In genomic region chr1:160004427-160004826, GRCh38 we compare ENCODE assay signal across 30 cellular contexts. TPM values are rescaled to one million over a fixed set of nuclear protein-coding genes. Genes with fewer than 3 reads are reported as not detected.
"Had no signal": no experiment of that assay in that cellular context is flagged by ENCODE, and none has a peak within 500 bp of the region (broad histone marks: within the 10 kb centered on the region; RNA-seq: fewer than 3 reads in every experiment).

No MANE protein-coding gene starts in this region.

- H3K4me3 ChIP-seq: K562, Peyer's patch had no signal

- H3K4me1 Mint-ChIP-seq: activated CD4-positive, alpha-beta T cell treated with anti-CD3 and anti-CD28 coated beads, Interleukin-2, amount 10 ng/mL, durations not matched to agents 7 days and 5 days; activated naive CD4-positive, alpha-beta T cell treated with anti-CD3 and anti-CD28 coated beads, Interleukin-2, amount 10 ng/mL, durations not matched to agents 7 days and 5 days; activated naive CD8-positive, alpha-beta T cell treated with anti-CD3 and anti-CD28 coated beads, Interleukin-2, amount 50 U/mL, for 24 hours; brain had no signal

- H3K36me3 Mint-ChIP-seq: activated naive CD4-positive, alpha-beta T cell treated with anti-CD3 and anti-CD28 coated beads, Interleukin-2, amount 10 ng/mL, durations not matched to agents 7 days and 5 days; activated naive CD8-positive, alpha-beta T cell; brain had no signal

- H3K27ac Mint-ChIP-seq: activated CD4-positive, alpha-beta T cell treated with anti-CD3 and anti-CD28 coated beads, Interleukin-2, amount 10 ng/mL, durations not matched to agents 7 days and 5 days; activated CD8-positive, alpha-beta T cell treated with anti-CD3 and anti-CD28 coated beads, Interleukin-2, amount 10 ng/mL, durations not matched to agents 7 days and 5 days; activated naive CD4-positive, alpha-beta T cell treated with anti-CD3 and anti-CD28 coated beads, Interleukin-2, amount 10 ng/mL, durations not matched to agents 7 days and 5 days; activated naive CD8-positive, alpha-beta T cell; activated naive CD8-positive, alpha-beta T cell treated with anti-CD3 and anti-CD28 coated beads, Interleukin-2, amount 50 U/mL, for 24 hours; T-helper 2 cell treated with Interferon-gamma antibody and Interleukin-4, amounts not matched to agents 5 μg/mL and 100 μg/mL, for 36 hours had no signal

- H3K4me3 Mint-ChIP-seq: activated CD4-positive, alpha-beta T cell treated with anti-CD3 and anti-CD28 coated beads, Interleukin-2, amount 10 ng/mL, durations not matched to agents 7 days and 5 days; activated CD8-positive, alpha-beta T cell treated with anti-CD3 and anti-CD28 coated beads, Interleukin-2, amount 10 ng/mL, durations not matched to agents 7 days and 5 days; activated naive CD4-positive, alpha-beta T cell treated with anti-CD3 and anti-CD28 coated beads, Interleukin-2, amount 10 ng/mL, durations not matched to agents 7 days and 5 days; activated naive CD8-positive, alpha-beta T cell; activated naive CD8-positive, alpha-beta T cell treated with anti-CD3 and anti-CD28 coated beads, Interleukin-2, amount 50 U/mL, for 24 hours; activated T-cell treated with anti-CD3 and anti-CD28 coated beads, Interleukin-2, amount 50 U/mL, for 4 hours; activated T-helper 1 cell treated with anti-CD3 and anti-CD28 coated beads, Interleukin-12 subunit alpha, Interleukin-12 subunit beta, Interleukin-2, Interleukin-4 antibody, amounts not matched to agents 30 ng/mL and 10 ng/mL and 1 ng/mL, durations not matched to agents 14 hours and 24 hours and 36 hours; brain; T-helper 2 cell treated with Interferon-gamma antibody and Interleukin-4, amounts not matched to agents 5 μg/mL and 100 μg/mL, for 36 hours had no signal

- FAIRE-seq: K562, TTC549 had no signal

- ATAC-seq: activated CD8-positive, alpha-beta T cell treated with anti-CD3 and anti-CD28 coated beads, Interleukin-2, amount 10 ng/mL, durations not matched to agents 7 days and 5 days; activated naive CD8-positive, alpha-beta T cell treated with anti-CD3 and anti-CD28 coated beads, Interleukin-2, amount 50 U/mL, for 24 hours; activated T-cell treated with anti-CD3 and anti-CD28 coated beads, Interleukin-2, amount 50 U/mL, for 4 hours; K562; PC-3 had no signal

- DNase-seq: activated CD4-positive, alpha-beta T cell treated with anti-CD3 and anti-CD28 coated beads, Interleukin-2, amount 10 ng/mL, durations not matched to agents 7 days and 5 days; activated CD4-positive, alpha-beta T cell treated with anti-CD3 and anti-CD28 coated beads, Interleukin-2, amount 50 U/mL, for 48 hours; activated effector memory CD4-positive, alpha-beta T cell treated with Interleukin-2 at 50 U/mL for 16 hours; activated naive CD4-positive, alpha-beta T cell treated with anti-CD3 and anti-CD28 coated beads, Interleukin-2, amount 10 ng/mL, durations not matched to agents 7 days and 5 days; activated naive CD8-positive, alpha-beta T cell treated with anti-CD3 and anti-CD28 coated beads, Interleukin-2, amount 50 U/mL, for 24 hours; activated T-cell treated with anti-CD3 and anti-CD28 coated beads, Interleukin-2, amount 50 U/mL, for 4 hours; anterior cingulate cortex; central memory CD4-positive, alpha-beta T cell; NCI-H1048; NCI-H1105 treated with DMSO at 0.1 percent for 48 hours; NCI-H1436 treated with DMSO at 0.1 percent for 48 hours; NCI-H1694 treated with DMSO at 0.1 percent for 48 hours; NCI-H2029; NCI-H524 treated with DMSO at 0.1 percent for 48 hours; NK-92 treated with Interleukin-12 subunit alpha and Interleukin-12 subunit beta, amount 100 ng/mL, for 24 hours; PC-3; Right ventricle myocardium superior; RPMI8226; SW 1271 had no signal

- H3K9me3 ChIP-seq: Peyer's patch had no signal

- H3K36me3 ChIP-seq: Peyer's patch had no signal

- H3K9me3 Mint-ChIP-seq: activated CD4-positive, alpha-beta T cell treated with anti-CD3 and anti-CD28 coated beads, Interleukin-2, amount 10 ng/mL, durations not matched to agents 7 days and 5 days; activated naive CD4-positive, alpha-beta T cell treated with anti-CD3 and anti-CD28 coated beads, Interleukin-2, amount 10 ng/mL, durations not matched to agents 7 days and 5 days; activated naive CD8-positive, alpha-beta T cell treated with anti-CD3 and anti-CD28 coated beads, Interleukin-2, amount 50 U/mL, for 24 hours; activated T-cell treated with anti-CD3 and anti-CD28 coated beads, Interleukin-2, amount 50 U/mL, for 4 hours; activated T-helper 1 cell treated with anti-CD3 and anti-CD28 coated beads, Interleukin-12 subunit alpha, Interleukin-12 subunit beta, Interleukin-2, Interleukin-4 antibody, amounts not matched to agents 30 ng/mL and 10 ng/mL and 1 ng/mL, durations not matched to agents 14 hours and 24 hours and 36 hours; brain; T-helper 2 cell treated with Interferon-gamma antibody and Interleukin-4, amounts not matched to agents 5 μg/mL and 100 μg/mL, for 36 hours had no signal

RNA-seq across cellular contexts. Expression of gene SLAMF9, which starts 50.4 kb away (rescaled TPM):
- total RNA-seq: activated CD4-positive, alpha-beta T cell treated with anti-CD3 and anti-CD28 coated beads, Interleukin-2, amount 10 ng/mL, durations not matched to agents 7 days and 5 days; activated CD8-positive, alpha-beta T cell treated with anti-CD3 and anti-CD28 coated beads, Interleukin-2, amount 10 ng/mL, durations not matched to agents 7 days and 5 days; activated T-cell treated with anti-CD3 and anti-CD28 coated beads, Interleukin-2, amount 50 U/mL, for 4 hours; activated T-helper 1 cell treated with anti-CD3 and anti-CD28 coated beads, Interleukin-12 subunit alpha, Interleukin-12 subunit beta, Interleukin-2, Interleukin-4 antibody, amounts not matched to agents 30 ng/mL and 10 ng/mL and 1 ng/mL, durations not matched to agents 14 hours and 24 hours and 36 hours; K562; MCF 10A; NCI-H460; Peyer's patch; Right ventricle myocardium superior; T-helper 1 cell treated with Interleukin-12 subunit alpha and Interleukin-12 subunit beta and Interleukin-4 antibody, amounts not matched to agents 30 ng/mL and 1 ng/mL, for 36 hours had no signal

RNA-seq across cellular contexts. Expression of gene IGSF9, which starts 59.0 kb away (rescaled TPM):
- total RNA-seq: activated CD4-positive, alpha-beta T cell treated with anti-CD3 and anti-CD28 coated beads, Interleukin-2, amount 10 ng/mL, durations not matched to agents 7 days and 5 days; activated CD8-positive, alpha-beta T cell treated with anti-CD3 and anti-CD28 coated beads, Interleukin-2, amount 10 ng/mL, durations not matched to agents 7 days and 5 days; activated T-helper 1 cell treated with anti-CD3 and anti-CD28 coated beads, Interleukin-12 subunit alpha, Interleukin-12 subunit beta, Interleukin-2, Interleukin-4 antibody, amounts not matched to agents 30 ng/mL and 10 ng/mL and 1 ng/mL, durations not matched to agents 14 hours and 24 hours and 36 hours; NCI-H460; T-helper 1 cell treated with Interleukin-12 subunit alpha and Interleukin-12 subunit beta and Interleukin-4 antibody, amounts not matched to agents 30 ng/mL and 1 ng/mL, for 36 hours had no signal
